In genomic region chr7:47741984-47742383, GRCh38 we compare ENCODE assay signal across 30 cellular contexts.
"Had no signal": no experiment of that assay in that cellular context is flagged by ENCODE, and none has a peak within 500 bp of the region (broad histone marks: within the 10 kb centered on the region; RNA-seq: fewer than 3 reads in every experiment).

No MANE protein-coding gene starts in this region.

- H3K4me1 ChIP-seq: esophagus squamous epithelium, gastroesophageal sphincter, pancreas, suprapubic skin had no signal

- DNase-seq: activated CD4-positive, alpha-beta T cell treated with anti-CD3 and anti-CD28 coated beads for 48 hours; activated CD4-positive, alpha-beta T cell treated with anti-CD3 and anti-CD28 coated beads, Interleukin-2, amount 50 U/mL, for 48 hours; activated CD8-positive, alpha-beta memory T cell treated with anti-CD3 and anti-CD28 coated beads for 24 hours; activated effector memory CD4-positive, alpha-beta T cell treated with Interleukin-2 at 50 U/mL for 16 hours; activated naive CD4-positive, alpha-beta T cell treated with Interleukin-2 at 50 U/mL for 16 hours; anterior cingulate cortex; body of pancreas; dermis blood vessel endothelial cell; effector CD4-positive, alpha-beta T cell; esophagus squamous epithelium; kidney; left colon; nucleus accumbens; pancreas; retina; stimulated activated CD4-positive, alpha-beta T cell treated with anti-CD3 and anti-CD28 coated beads, Interleukin-15, amount 100 ng/mL, for 24 hours; stimulated activated CD4-positive, alpha-beta T cell treated with anti-CD3 and anti-CD28 coated beads, Interleukin-2, amount 100 ng/mL, for 24 hours; stimulated activated naive CD4-positive, alpha-beta T cell; tibial artery had no signal

- H3K36me3 Mint-ChIP-seq: activated naive CD8-positive, alpha-beta T cell; memory B cell; natural killer cell treated with Interleukin-12 subunit alpha and Interleukin-12 subunit beta and Interleukin-15 and Interleukin-18, amount 100 ng/mL, for 72 hours had no signal

- H2AFZ ChIP-seq: hepatocyte had no signal

- H3K4me3 Mint-ChIP-seq: activated naive CD8-positive, alpha-beta T cell; memory B cell; natural killer cell treated with Interleukin-12 subunit alpha and Interleukin-12 subunit beta and Interleukin-15 and Interleukin-18, amount 100 ng/mL, for 72 hours had no signal

- H3K27ac Mint-ChIP-seq: activated naive CD8-positive, alpha-beta T cell; memory B cell; natural killer cell treated with Interleukin-12 subunit alpha and Interleukin-12 subunit beta and Interleukin-15 and Interleukin-18, amount 100 ng/mL, for 72 hours had no signal

- FAIRE-seq: colon, kidney, pancreas had no signal

- H3K27me3 Mint-ChIP-seq: memory B cell had no signal

- H3K4me3 ChIP-seq: body of pancreas, esophagus squamous epithelium, gastroesophageal sphincter, hepatocyte, pancreas, prostate gland, smooth muscle cell, suprapubic skin, tibial artery had no signal

- H3K9me3 Mint-ChIP-seq: memory B cell; natural killer cell treated with Interleukin-12 subunit alpha and Interleukin-12 subunit beta and Interleukin-15 and Interleukin-18, amount 100 ng/mL, for 72 hours had no signal

- H3K27ac ChIP-seq: body of pancreas, epithelial cell of prostate, esophagus squamous epithelium, gastroesophageal sphincter, hepatocyte, pancreas, prostate gland, suprapubic skin, tibial artery, VCaP had no signal

- H3K79me2 ChIP-seq: hepatocyte had no signal

- H3K9me3 ChIP-seq: body of pancreas, esophagus squamous epithelium, gastroesophageal sphincter, pancreas, prostate gland, suprapubic skin, tibial artery had no signal

- H3K36me3 ChIP-seq: esophagus squamous epithelium, gastroesophageal sphincter, pancreas, prostate gland, suprapubic skin, tibial artery had no signal

- H3K27me3 ChIP-seq: body of pancreas, gastroesophageal sphincter, hepatocyte, pancreas, tibial artery had no signal

- ATAC-seq: body of pancreas; gastroesophageal sphincter; left colon; natural killer cell treated with Interleukin-12 subunit alpha and Interleukin-12 subunit beta and Interleukin-15 and Interleukin-18, amount 100 ng/mL, for 72 hours; pancreas had no signal

- H3K4me2 ChIP-seq: hepatocyte, smooth muscle cell had no signal
